24 cellular contexts compared by ENCODE assay signal in the genomic region with DNA sequence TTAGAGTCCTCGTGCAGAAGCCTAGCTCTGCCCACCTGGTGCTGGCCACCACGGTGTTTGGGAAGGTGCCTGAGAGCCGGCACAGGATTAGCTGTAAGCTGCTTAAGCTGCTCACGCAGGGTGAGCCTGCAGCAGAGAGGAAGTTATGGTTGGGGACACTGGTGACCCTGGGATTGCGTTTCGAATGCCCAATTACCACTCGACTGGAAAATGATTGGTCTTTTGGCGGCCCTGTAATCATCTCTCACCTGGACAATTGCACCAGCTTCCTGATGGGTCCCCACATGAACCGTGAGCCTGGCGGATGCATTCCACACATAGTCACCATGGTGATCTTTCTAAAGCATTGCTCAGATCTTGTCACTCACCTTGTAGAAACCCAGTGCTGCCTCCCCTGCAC.
A peak's percentile ranks its signal among the peaks of the same experiment; 100 is the strongest.
DNase-seq lines count a peak whose midpoint lies in the region; ATAC-seq and TF ChIP-seq lines count a peak whose summit lies in the region.
"Had no signal": no experiment of that assay in that cellular context is flagged by ENCODE, and none has a peak within 500 bp of the region (broad histone marks: within the 10 kb centered on the region; RNA-seq: fewer than 3 reads in every experiment).

No MANE protein-coding gene starts in this region.

- H3K36me3 ChIP-seq in Caco-2 (ENCODE audit: control insufficient read depth, insufficient read depth, low read length) = no peaks in the 10 kb centered on the region
- no peaks in the 10 kb centered on the region for H3K36me3 ChIP-seq in prostate gland
- H3K36me3 ChIP-seq: BLaER1, colonic mucosa, gastroesophageal sphincter, stomach, tibial nerve had no signal

- TF ChIP-seq CTCF in Caco-2 (IDR thresholded peaks at IDR 0.05; ENCODE audit: insufficient read depth in 1 of 2, low read depth in 1 of 2, low read length in 1 of 2, severe bottlenecking in 1 of 2, unreplicated experiment in 1 of 2) (no peak), nephron progenitor cell (IDR thresholded peaks at IDR 0.05) (no peak), prostate gland (IDR thresholded peaks at IDR 0.05) (no peak)

- BruUV-seq in Caco-2 (replicated peaks; lab: Mats Ljungman, UMichigan) = no TSS peak

- H3K36me3 Mint-ChIP-seq in Caco-2 (ENCODE audit: insufficient read depth, unreplicated experiment) (no peaks in the 10 kb centered on the region), nephron progenitor cell (ENCODE audit: low read depth) (no peaks in the 10 kb centered on the region)
- no peaks in the 10 kb centered on the region for H3K36me3 Mint-ChIP-seq in activated CD4-positive, alpha-beta T cell treated with anti-CD3 and anti-CD28 coated beads, Interleukin-2, amount 10 ng/mL, durations not matched to agents 24 days and 14 days (ENCODE audit: low read depth)
- H3K36me3 Mint-ChIP-seq: activated CD4-positive, alpha-beta memory T cell treated with anti-CD3 and anti-CD28 coated beads for 36 hours had no signal

- TF ChIP-seq POLR2A in prostate gland (IDR thresholded peaks at IDR 0.05) = no peak

- H3K27ac Mint-ChIP-seq in Caco-2 (ENCODE audit: unreplicated experiment) (peak overlapping the region; percentile 60), nephron progenitor cell (peak overlapping the region; percentile 31)
- peak overlapping the region in 1 of 2 donors; percentile 53 for H3K27ac Mint-ChIP-seq in stimulated activated naive CD8-positive, alpha-beta T cell treated with anti-CD3 and anti-CD28 coated beads, Interleukin-15, amount 100 ng/mL, for 72 hours
- no peak overlapping the region for H3K27ac Mint-ChIP-seq in activated CD4-positive, alpha-beta T cell treated with anti-CD3 and anti-CD28 coated beads, Interleukin-2, amount 10 ng/mL, durations not matched to agents 24 days and 14 days
- H3K27ac Mint-ChIP-seq: activated B cell treated with CpG ODN at 0.5 μM for 24 hours; activated CD4-positive, alpha-beta memory T cell treated with anti-CD3 and anti-CD28 coated beads for 36 hours had no signal

- H3K27me3 ChIP-seq in Caco-2 (replicated peaks; ENCODE audit: control insufficient read depth, insufficient read depth, low read length) (no peaks in the 10 kb centered on the region), prostate gland (replicated peaks; ENCODE audit: insufficient read depth) (no peaks in the 10 kb centered on the region)
- H3K27me3 ChIP-seq: BLaER1, colonic mucosa, gastroesophageal sphincter, stomach, tibial nerve had no signal

- intact Hi-C loops in Caco-2 (cut with micrococcal nuclease; ENCODE audit: unreplicated experiment) (no loop called here), prostate gland (cut with DNase I) (no loop called here)
- intact Hi-C loops in activated CD4-positive, alpha-beta T cell treated with anti-CD3 and anti-CD28 coated beads, Interleukin-2, amount 10 ng/mL, durations not matched to agents 24 days and 14 days (cut with micrococcal nuclease) = no loop called here

- H3K4me3 Mint-ChIP-seq in Caco-2 (ENCODE audit: unreplicated experiment) (no peak overlapping the region), nephron progenitor cell (no peak overlapping the region)
- no peak overlapping the region for H3K4me3 Mint-ChIP-seq in stimulated activated naive CD8-positive, alpha-beta T cell treated with anti-CD3 and anti-CD28 coated beads, Interleukin-15, amount 100 ng/mL, for 72 hours
- no peak overlapping the region for H3K4me3 Mint-ChIP-seq in activated CD4-positive, alpha-beta T cell treated with anti-CD3 and anti-CD28 coated beads, Interleukin-2, amount 10 ng/mL, durations not matched to agents 24 days and 14 days
- H3K4me3 Mint-ChIP-seq: activated B cell treated with CpG ODN at 0.5 μM for 24 hours; activated CD4-positive, alpha-beta memory T cell treated with anti-CD3 and anti-CD28 coated beads for 36 hours; H9 had no signal

- no peak for ATAC-seq in stimulated activated naive CD8-positive, alpha-beta T cell treated with anti-CD3 and anti-CD28 coated beads, Interleukin-15, amount 100 ng/mL, for 72 hours
- ATAC-seq: gastroesophageal sphincter, right cardiac atrium had no signal

- no peak overlapping the region for H3K27ac ChIP-seq in prostate gland
- H3K27ac ChIP-seq: BLaER1, colonic mucosa, gastroesophageal sphincter, stomach, tibial nerve had no signal

- no peaks in the 10 kb centered on the region for H3K9me3 Mint-ChIP-seq in Caco-2 (ENCODE audit: unreplicated experiment)
- H3K9me3 Mint-ChIP-seq in nephron progenitor cell = no peaks in the 10 kb centered on the region
- H3K9me3 Mint-ChIP-seq in stimulated activated naive CD8-positive, alpha-beta T cell treated with anti-CD3 and anti-CD28 coated beads, Interleukin-15, amount 100 ng/mL, for 72 hours = no peaks in the 10 kb centered on the region
- H3K9me3 Mint-ChIP-seq in activated CD4-positive, alpha-beta T cell treated with anti-CD3 and anti-CD28 coated beads, Interleukin-2, amount 10 ng/mL, durations not matched to agents 24 days and 14 days = no peaks in the 10 kb centered on the region
- H3K9me3 Mint-ChIP-seq: activated B cell treated with CpG ODN at 0.5 μM for 24 hours; activated CD4-positive, alpha-beta memory T cell treated with anti-CD3 and anti-CD28 coated beads for 36 hours; H9 had no signal

- H3K4me1 ChIP-seq in Caco-2 = peaks cover 19% of the 10 kb centered on the region; the same call in 1 of the 2 replicates
- H3K4me1 ChIP-seq in prostate gland (replicated peaks) = no peaks in the 10 kb centered on the region
- H3K4me1 ChIP-seq: colonic mucosa had no signal

- no peak overlapping the region for H3K4me3 ChIP-seq in Caco-2 (ENCODE audit: low read depth, low read length)
- no peak overlapping the region for H3K4me3 ChIP-seq in prostate gland
- H3K4me3 ChIP-seq: BLaER1, colonic mucosa, gastroesophageal sphincter, stomach, tibial nerve had no signal

- DNase-seq in Caco-2 (peak in 1 of 2 experiments; percentile 28), NCI-H146 (lab: John Stamatoyannopoulos, UW) (peak; percentile 87), SW480 (ENCODE audit: low spot score) (peak; percentile 8), nephron progenitor cell (no peak), HEK293T (ENCODE audit: extremely low spot score) (no peak), prostate gland (ENCODE audit: low spot score) (no peak)
- no peak for DNase-seq in stimulated activated naive CD8-positive, alpha-beta T cell treated with anti-CD3 and anti-CD28 coated beads, Interleukin-15, amount 100 ng/mL, for 72 hours
- DNase-seq in activated CD4-positive, alpha-beta T cell treated with anti-CD3 and anti-CD28 coated beads, Interleukin-2, amount 10 ng/mL, durations not matched to agents 24 days and 14 days = no peak
- DNase-seq: activated B cell treated with CpG ODN at 0.5 μM for 24 hours; activated CD4-positive, alpha-beta memory T cell treated with anti-CD3 and anti-CD28 coated beads for 36 hours; activated gamma-delta T cell; colonic mucosa; EL; H9; KG1; NCI-H187 treated with DMSO at 0.1 percent for 48 hours; right cardiac atrium; RPMI8226; SK-N-SH; stimulated activated CD4-positive, alpha-beta T cell treated with anti-CD3 and anti-CD28 coated beads, Interleukin-12 subunit alpha, Interleukin-12 subunit beta, amount 100 ng/mL, for 4 hours; stomach had no signal

- CTCF ChIA-PET in Caco-2 (lab: Charles Lee) (no interaction called here), HEK293T (lab: Yijun Ruan, JAX) (no interaction called here)

- H3K27me3 Mint-ChIP-seq in Caco-2 (ENCODE audit: insufficient read depth, unreplicated experiment) (no peaks in the 10 kb centered on the region), nephron progenitor cell (ENCODE audit: low read depth, poor library complexity) (no peaks in the 10 kb centered on the region)
- H3K27me3 Mint-ChIP-seq in stimulated activated naive CD8-positive, alpha-beta T cell treated with anti-CD3 and anti-CD28 coated beads, Interleukin-15, amount 100 ng/mL, for 72 hours = peaks cover 11% of the 10 kb centered on the region
- H3K27me3 Mint-ChIP-seq in activated CD4-positive, alpha-beta T cell treated with anti-CD3 and anti-CD28 coated beads, Interleukin-2, amount 10 ng/mL, durations not matched to agents 24 days and 14 days = no peaks in the 10 kb centered on the region

- H3K4me1 Mint-ChIP-seq in Caco-2 (ENCODE audit: low read depth, unreplicated experiment) (peaks cover 32% of the 10 kb centered on the region), nephron progenitor cell (peaks cover 64% of the 10 kb centered on the region)
- H3K4me1 Mint-ChIP-seq in stimulated activated naive CD8-positive, alpha-beta T cell treated with anti-CD3 and anti-CD28 coated beads, Interleukin-15, amount 100 ng/mL, for 72 hours = no peaks in the 10 kb centered on the region
- H3K4me1 Mint-ChIP-seq in activated CD4-positive, alpha-beta T cell treated with anti-CD3 and anti-CD28 coated beads, Interleukin-2, amount 10 ng/mL, durations not matched to agents 24 days and 14 days = peaks cover 5% of the 10 kb centered on the region
- H3K4me1 Mint-ChIP-seq: activated B cell treated with CpG ODN at 0.5 μM for 24 hours had no signal

- POLR2A ChIA-PET in Caco-2 (lab: Charles Lee) = no interaction called here
- POLR2A ChIA-PET in HEK293T (lab: Yijun Ruan, JAX) = no interaction called here

- 77% methylated on average over 10 of the region's 10 CpGs for WGBS in prostate gland

- H3K9me3 ChIP-seq in Caco-2 (no peaks in the 10 kb centered on the region), prostate gland (no peaks in the 10 kb centered on the region)
- H3K9me3 ChIP-seq: BLaER1, colonic mucosa, gastroesophageal sphincter, SK-N-SH, stomach, tibial nerve had no signal

TF ChIP-seq in HEK293T, 16 proteins besides CTCF, POLR2A, EP300 and RAD21 (continues in another document):
- TF ChIP-seq ARNT (IDR thresholded peaks at IDR 0.05) = no peak
- TF ChIP-seq SP1 (IDR thresholded peaks at IDR 0.05) = no peak
- no peak for TF ChIP-seq L3MBTL2 (conservative IDR thresholded peaks at IDR 0.05)
- TF ChIP-seq FOXA1 (IDR thresholded peaks at IDR 0.05) = no peak
- no peak for TF ChIP-seq PKNOX1 (IDR thresholded peaks at IDR 0.05)
- TF ChIP-seq ZNF384 (IDR thresholded peaks at IDR 0.05) = no peak
- TF ChIP-seq NFRKB (IDR thresholded peaks at IDR 0.05) = no peak
- no peak for TF ChIP-seq ELF4 (IDR thresholded peaks at IDR 0.05)
- TF ChIP-seq BHLHE40 (IDR thresholded peaks at IDR 0.05; ENCODE audit: borderline replicate concordance) = no peak
- TF ChIP-seq HDGF (IDR thresholded peaks at IDR 0.05; ENCODE audit: borderline replicate concordance) = no peak
- no peak for TF ChIP-seq FOXK2 (IDR thresholded peaks at IDR 0.05)
- TF ChIP-seq FOXM1 (IDR thresholded peaks at IDR 0.05; ENCODE audit: borderline replicate concordance) = no peak
- TF ChIP-seq SUZ12 (IDR thresholded peaks at IDR 0.05) = no peak

Comparison
In these comparisons a context has a peak if more than half of its experiments do, and no peak if none do; other contexts are left out.
1. DNase-seq: peak in NCI-H146 (single experiment) and SW480 (single experiment); none in nephron progenitor cell (single experiment), stimulated activated naive CD8-positive, alpha-beta T cell treated with anti-CD3 and anti-CD28 coated beads, Interleukin-15, amount 100 ng/mL, for 72 hours (0 of 2), HEK293T (single experiment), prostate gland (single experiment) and activated CD4-positive, alpha-beta T cell treated with anti-CD3 and anti-CD28 coated beads, Interleukin-2, amount 10 ng/mL, durations not matched to agents 24 days and 14 days (single experiment).